ENCODE assay signal across 20 cellular contexts in genomic region chr7:152406491-152406890, GRCh38. TPM values are rescaled to one million over a fixed set of nuclear protein-coding genes. Genes with fewer than 3 reads are reported as not detected.
A peak's percentile ranks its signal among the peaks of the same experiment; 100 is the strongest.
DNase-seq lines count a peak whose midpoint lies in the region; ATAC-seq, FAIRE-seq and TF ChIP-seq lines count a peak whose summit lies in the region.
"Had no signal": no experiment of that assay in that cellular context is flagged by ENCODE, and none has a peak within 500 bp of the region (broad histone marks: within the 10 kb centered on the region; RNA-seq: fewer than 3 reads in every experiment).

No MANE protein-coding gene starts in this region.

- intact Hi-C loops in K562 (cut with micrococcal nuclease) = no loop called here
- intact Hi-C loops in mucosa of descending colon (cut with DNase I, micrococcal nuclease) = no loop called here

- H3K36me3 ChIP-seq in K562 (ENCODE audit: control insufficient read depth, insufficient read depth, low read length) (no peaks in the 10 kb centered on the region; the same call in 2 of the 3 replicates), mucosa of descending colon (ENCODE audit: low read depth) (no peaks in the 10 kb centered on the region), upper lobe of left lung (no peaks in the 10 kb centered on the region)
- H3K36me3 ChIP-seq: SJCRH30 had no signal

- no peak overlapping the region for H2AFZ ChIP-seq in K562 (ENCODE audit: low read depth, low read length)

- peaks cover 0 to 4% of the 10 kb centered on the region in 2 experiments; a peak in 2 of 5 replicates for H3K4me1 ChIP-seq in K562 (replicated peaks in 1 of 2; ENCODE audit: control insufficient read depth in 2 of 2, insufficient read depth in 2 of 2, low read length in 2 of 2)
- H3K4me1 ChIP-seq in mucosa of descending colon (ENCODE audit: low read depth) = peaks cover 4% of the 10 kb centered on the region
- no peaks in the 10 kb centered on the region for H3K4me1 ChIP-seq in upper lobe of left lung
- H3K4me1 ChIP-seq: BLaER1 treated with 17β-estradiol and CSF1 and Interleukin-3, amounts not matched to agents 10 nM and 100 nM had no signal

- peaks cover 89% of the 10 kb centered on the region for H3K79me2 ChIP-seq in K562 (ENCODE audit: control insufficient read depth, insufficient read depth, low read length)

- FAIRE-seq in K562 (lab: Jason Lieb, UNC) = no peak
- FAIRE-seq: GM12892, GM18507, H1 had no signal

- no peak for TF ChIP-seq POLR2A in K562 (conservative IDR thresholded peaks at IDR 0.05)
- TF ChIP-seq POLR2A in upper lobe of left lung (IDR thresholded peaks at IDR 0.05) = no peak

- WGBS in K562 (ENCODE audit: insufficient coverage, low coverage, missing lambda C conversion rate) = 29% methylated on average over 3 of the region's 3 CpGs
- WGBS in upper lobe of left lung, 2 donors = 15 to 27% methylated on average over 3 of the region's 3 CpGs

- H3K9me3 ChIP-seq in K562 (replicated peaks; ENCODE audit: control insufficient read depth, insufficient read depth, low read depth, low read length) = no peaks in the 10 kb centered on the region
- H3K9me3 ChIP-seq in mucosa of descending colon = peaks cover 22% of the 10 kb centered on the region
- no peaks in the 10 kb centered on the region for H3K9me3 ChIP-seq in upper lobe of left lung
- H3K9me3 ChIP-seq: SJCRH30 had no signal

- H3K27ac ChIP-seq in K562 (ENCODE audit: extremely low read depth, low read depth, low read length) (no peak overlapping the region), upper lobe of left lung (no peak overlapping the region)
- H3K27ac ChIP-seq: BLaER1 treated with 17β-estradiol and CSF1 and Interleukin-3, amounts not matched to agents 10 nM and 100 nM; RWPE1; SJCRH30 had no signal

- TF ChIP-seq RAD21 in K562 (CRISPR knock-in tag; conservative IDR thresholded peaks at IDR 0.05 in 1 of 2, IDR thresholded peaks at IDR 0.05 in 1 of 2) = no peak

- H3K27me3 ChIP-seq in K562 (ENCODE audit: control insufficient read depth in 2 of 2, insufficient read depth in 2 of 2, low read length in 2 of 2) = no peaks in the 10 kb centered on the region
- H3K27me3 ChIP-seq in upper lobe of left lung = no peaks in the 10 kb centered on the region
- H3K27me3 ChIP-seq: BLaER1 treated with 17β-estradiol and CSF1 and Interleukin-3, amounts not matched to agents 10 nM and 100 nM; SJCRH30 had no signal

- TF ChIP-seq EP300 in K562 (IDR thresholded peaks at IDR 0.05; ENCODE audit: low read length) (no peak), upper lobe of left lung (IDR thresholded peaks at IDR 0.05) (no peak)

- no peak for ATAC-seq in K562
- ATAC-seq in mucosa of descending colon = peak; percentile 20
- peak; percentile 5 to 24 for ATAC-seq in upper lobe of left lung (ENCODE audit: low FRiP score in 2 of 2)
- ATAC-seq in HG03097 (IDR thresholded peaks at IDR 0.05; ENCODE audit: low FRiP score, unreplicated experiment) = no peak
- ATAC-seq: PC-3 had no signal

- no peak overlapping the region for H3K4me2 ChIP-seq in K562 (ENCODE audit: insufficient read depth, low read length)
- H3K4me2 ChIP-seq: BLaER1 treated with 17β-estradiol and CSF1 and Interleukin-3, amounts not matched to agents 10 nM and 100 nM had no signal

- no peak overlapping the region for H3K4me3 ChIP-seq in K562
- no peak overlapping the region for H3K4me3 ChIP-seq in mucosa of descending colon
- H3K4me3 ChIP-seq in upper lobe of left lung = no peak overlapping the region
- H3K4me3 ChIP-seq: BLaER1 treated with 17β-estradiol and CSF1 and Interleukin-3, amounts not matched to agents 10 nM and 100 nM; SJCRH30 had no signal

- no peaks in the 10 kb centered on the region for H3K9me1 ChIP-seq in K562 (ENCODE audit: control insufficient read depth, insufficient read depth, low read length)

- TSS peak; percentile 15 for BruUV-seq in K562 (replicated peaks; lab: Mats Ljungman, UMichigan)

- H4K20me1 ChIP-seq in K562 (replicated peaks; ENCODE audit: control insufficient read depth, insufficient read depth, low read length) = no peaks in the 10 kb centered on the region

- no peak overlapping the region for H3K9ac ChIP-seq in K562 (ENCODE audit: insufficient read depth in 1 of 2, low read depth in 2 of 2, low read length in 2 of 2)
- H3K9ac ChIP-seq: BLaER1 treated with 17β-estradiol and CSF1 and Interleukin-3, amounts not matched to agents 10 nM and 100 nM had no signal

- TF ChIP-seq CTCF in K562 (IDR thresholded peaks at IDR 0.05 in 2 of 3, conservative IDR thresholded peaks at IDR 0.05 in 1 of 3; ENCODE audit: insufficient read depth in 2 of 3, low read depth in 1 of 3, low read length in 3 of 3) (no peak), mucosa of descending colon (IDR thresholded peaks at IDR 0.05) (no peak), upper lobe of left lung (IDR thresholded peaks at IDR 0.05) (no peak)

- DNase-seq in NAMALWA (ENCODE audit: low spot score) (peak; percentile 22), K562 (ENCODE audit: extremely low read depth in 1 of 4, low spot score in 3 of 4) (no peak), mucosa of descending colon (no peak), upper lobe of left lung (no peak), kidney tubule cell (ENCODE audit: low spot score) (no peak), KG1 (lab: John Stamatoyannopoulos, UW) (no peak)
- DNase-seq: CD8-positive, alpha-beta memory T cell; DMS53; NCI-H1417 treated with DMSO at 0.1 percent for 48 hours; NCI-H2029; NCI-H2171; NCI-H526; PC-3; SJCRH30 had no signal

- in situ Hi-C loops in K562 (cut with MboI) = no loop called here

- CTCF ChIA-PET in K562 (lab: Yijun Ruan, JAX; ENCODE audit: low intra/inter-chr PET ratio) = no interaction called here

- POLR2A ChIA-PET in K562 (lab: Yijun Ruan, JAX) = interaction anchor here (0.6 to 1.5 kb wide), 3 partner anchors 9 to 265 kb away, joined by 3 to 6 read pairs (median 4); no protein-coding TSS in a partner anchor

TF ChIP-seq in K562, 482 proteins besides CTCF, POLR2A, EP300 and RAD21:
- TF ChIP-seq TAF9B (IDR thresholded peaks at IDR 0.05; ENCODE audit: partially characterized antibody) (no peak), ZFX (CRISPR knock-in tag; IDR thresholded peaks at IDR 0.05) (0 out of 2 replicates have a peak, but pooled peaks have one; percentile 16), PTTG1 (tag; IDR thresholded peaks at IDR 0.05; ENCODE audit: low read depth) (0 out of 2 replicates have a peak, but pooled peaks have one; percentile 13)

RNA-seq across cellular contexts. Expression of gene KMT2C, which starts 29.3 kb away (rescaled TPM):
- total RNA-seq in K562 (2011; cell fraction: chromatin; rRNA removed; ENCODE audit: low replicate concordance) = 166 and 463 TPM in 2 replicates
- total RNA-seq in K562 (2011; cell fraction: nucleolus; rRNA removed) = 68.5 and 102 TPM in 2 replicates
- 172 and 242 TPM in 2 replicates for total RNA-seq in K562 (2011; cell fraction: nucleoplasm; rRNA removed)
- total RNA-seq in K562 (2014; rRNA removed) = 28.5 and 35.6 TPM in 2 replicates
- 35.8 and 36.2 TPM in 2 replicates for total RNA-seq in K562 (2014; rRNA removed; fragmentation: Illumina TruSeq; extraction: Trizol)
- total RNA-seq in K562 (2015; rRNA removed; fragmentation: Illumina TruSeq; extraction: Trizol) = 34.4 and 36.6 TPM in 2 replicates
- total RNA-seq in K562 (2021) = 62.1 and 67.8 TPM in 2 replicates
- 18.3 and 18.9 TPM in 2 replicates for polyA plus RNA-seq in K562 (2011; rRNA removed)
- polyA plus RNA-seq in K562 (2011; cell fraction: cytosol; rRNA removed) = 11.3 and 15.9 TPM in 2 replicates
- polyA plus RNA-seq in K562 (2011; cell fraction: nucleus; rRNA removed) = 55.9 and 66.9 TPM in 2 replicates
- 13.2 and 15.7 TPM in 2 replicates for polyA plus RNA-seq in K562 (2012)
- polyA plus RNA-seq in K562 (2014; fragmentation: Illumina TruSeq; extraction: Trizol) = 27.1 and 27.3 TPM in 2 replicates
- 10 to 100 TPM in 1 of 2 experiments, 1 to 10 TPM in 1; 4.9 to 13.0 TPM for polyA plus RNA-seq in K562 (2014; fragmentation: Nextera tagmentation; extraction: Ambion mirVana)
- 19.4 and 21.4 TPM in 2 replicates for polyA plus RNA-seq in K562 (2014; rRNA removed)
- 118 and 126 TPM in 2 replicates for polyA minus RNA-seq in K562 (2011; rRNA and poly(A)+ RNA removed)
- polyA minus RNA-seq in K562 (2011; cell fraction: cytosol; rRNA and poly(A)+ RNA removed) = 40.0 and 46.3 TPM in 2 replicates
- polyA minus RNA-seq in K562 (2011; cell fraction: nucleus; rRNA and poly(A)+ RNA removed) = 89.1 and 146 TPM in 2 replicates
- total RNA-seq in mucosa of descending colon = 100 to 1,000 TPM in 2 of 3 donors, 10 to 100 TPM in 1; 79.6 to 121 (median 102) TPM
- total RNA-seq in upper lobe of left lung = 100 to 1,000 TPM in 1 of 6 donors, 10 to 100 TPM in 5; 60.5 to 108 (median 85.0) TPM

Comparison
In these comparisons a context has a peak if more than half of its experiments do, and no peak if none do; other contexts are left out.
1. ATAC-seq: peak in mucosa of descending colon (single experiment) and upper lobe of left lung (2 of 2); none in K562 (single experiment) and HG03097 (single experiment).